Comparison of ENCODE assay signal across 8 cellular contexts in the genomic region with DNA sequence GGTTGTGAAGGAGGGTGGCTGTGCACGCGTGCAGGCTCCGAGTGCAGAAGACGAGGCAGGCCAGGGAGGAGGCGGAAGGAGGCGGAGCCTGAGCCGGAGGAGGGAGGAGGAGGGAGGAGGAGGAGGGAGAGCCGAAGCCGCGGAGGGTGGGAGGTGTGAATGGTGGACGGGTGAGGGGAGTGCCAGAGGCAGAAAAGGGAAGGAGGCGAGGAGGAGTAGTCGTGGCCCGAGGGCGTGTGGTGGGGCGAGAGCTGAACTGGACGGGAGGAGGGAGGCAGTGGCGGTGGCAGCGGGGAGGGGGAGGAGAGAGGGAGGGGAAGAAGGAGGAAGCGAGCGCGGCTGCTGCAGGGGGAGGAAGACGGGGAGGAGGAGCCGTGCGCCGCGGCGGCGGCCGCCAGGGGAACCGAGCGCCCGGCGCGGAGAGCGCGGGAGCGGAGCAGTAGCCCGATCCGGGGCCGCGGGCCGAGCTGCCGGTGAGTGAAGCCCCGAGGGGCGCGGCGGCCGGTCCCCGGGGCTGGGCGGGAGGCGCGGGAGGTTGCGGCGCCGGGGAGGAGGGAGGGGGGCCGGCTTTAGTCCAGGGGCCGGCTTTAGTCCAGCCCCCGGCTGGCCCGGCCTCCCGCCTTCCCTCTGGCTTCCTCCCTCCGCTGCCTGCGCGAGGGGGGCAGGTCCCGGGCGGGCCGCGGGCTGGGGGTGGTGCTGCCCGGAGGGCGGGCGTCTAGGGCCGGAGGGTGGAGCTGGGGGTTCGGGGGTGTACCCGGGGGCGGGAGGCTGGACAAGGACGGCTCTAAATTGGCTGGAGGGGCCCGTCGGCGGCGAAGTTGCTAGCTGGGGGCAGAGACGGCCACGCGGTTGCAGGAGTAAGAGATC. TPM values are rescaled to one million over a fixed set of nuclear protein-coding genes. Genes with fewer than 3 reads are reported as not detected.
A peak's percentile ranks its signal among the peaks of the same experiment; 100 is the strongest.
DNase-seq lines count a peak whose midpoint lies in the region; ATAC-seq, FAIRE-seq and TF ChIP-seq lines count a peak whose summit lies in the region.

TSS of gene TMEM164 (plus strand) at position 815 of the 867 bp plus-strand sequence. CDS start 661 bp downstream, outside the sequence.

- no peaks in the 10 kb centered on the region for H4K20me1 ChIP-seq in keratinocyte (ENCODE audit: control insufficient read depth, extremely low read depth, insufficient read depth, low read length)

- H3K9me3 ChIP-seq in A673 (ENCODE audit: low read depth, low read length, poor library complexity, severe bottlenecking) (no peaks in the 10 kb centered on the region), keratinocyte (ENCODE audit: control insufficient read depth, low read depth, low read length) (no peaks in the 10 kb centered on the region)

- H3K9me1 ChIP-seq in keratinocyte (ENCODE audit: control insufficient read depth, extremely low read depth, insufficient read depth, low read length): no peaks in the 10 kb centered on the region

- no peaks in the 10 kb centered on the region for H3K27me3 ChIP-seq in A673 (replicated peaks; ENCODE audit: insufficient read depth, low read depth, low read length, poor library complexity)
- no peaks in the 10 kb centered on the region for H3K27me3 ChIP-seq in keratinocyte (ENCODE audit: control insufficient read depth, extremely low read depth, insufficient read depth, low read length)

- H3K36me3 ChIP-seq in A673 (ENCODE audit: insufficient read depth, low read length, poor library complexity, severe bottlenecking) (no peaks in the 10 kb centered on the region), keratinocyte (ENCODE audit: control insufficient read depth in 2 of 2, extremely low read depth in 1 of 2, insufficient read depth in 2 of 2, low read length in 2 of 2) (no peaks in the 10 kb centered on the region)

- intact Hi-C loops in A673 (cut with micrococcal nuclease; ENCODE audit: unreplicated experiment): no loop called here

- peak within 1 kb of the TSS; percentile 62 for H3K4me2 ChIP-seq in keratinocyte (ENCODE audit: control insufficient read depth, extremely low read depth, insufficient read depth, low read depth, low read length)

- no peak for TF ChIP-seq CTCF in A673 (conservative IDR thresholded peaks at IDR 0.05; ENCODE audit: low read depth, low read length)
- TF ChIP-seq CTCF in keratinocyte (optimal IDR thresholded peaks at IDR 0.05 in 1 of 3, IDR thresholded peaks at IDR 0.05 in 1 of 3, conservative IDR thresholded peaks at IDR 0.05 in 1 of 3; ENCODE audit: extremely low read depth in 1 of 3, insufficient read depth in 2 of 3, low read length in 3 of 3): peak in 2 of 3 experiments; percentile 0 to 19

- POLR2A ChIA-PET in A673 (lab: Charles Lee; ENCODE audit: low non-redundant PET): no interaction called here

- H3K27ac ChIP-seq in A673 (ENCODE audit: low read depth, low read length, poor library complexity, severe bottlenecking) (peak within 1 kb of the TSS; percentile 78), keratinocyte (ENCODE audit: control insufficient read depth, insufficient read depth, low read length) (peak within 1 kb of the TSS; percentile 65)

- H2AFZ ChIP-seq in keratinocyte (ENCODE audit: control insufficient read depth, low read length): peak within 1 kb of the TSS; percentile 66

- dilution Hi-C loops in keratinocyte (cut with MboI; ENCODE audit: extremely low pct_ligation_motif_present, low sequenced_read_pairs): no loop called here

- H3K9ac ChIP-seq in keratinocyte (ENCODE audit: control insufficient read depth, extremely low read depth, insufficient read depth, low read length): peak within 1 kb of the TSS; percentile 80

- ATAC-seq in GM18867 (IDR thresholded peaks at IDR 0.05; ENCODE audit: unreplicated experiment): peak; percentile 89
- ATAC-seq in HG03097 (IDR thresholded peaks at IDR 0.05; ENCODE audit: low FRiP score, unreplicated experiment): peak; percentile 86

- peaks cover 4% of the 10 kb centered on the region for H3K4me1 ChIP-seq in A673 (ENCODE audit: insufficient read depth, low read length, poor library complexity, severe bottlenecking)
- peaks cover 23% of the 10 kb centered on the region for H3K4me1 ChIP-seq in keratinocyte (ENCODE audit: control insufficient read depth, extremely low read depth, insufficient read depth, low read length)

- DNase-seq in A673 (ENCODE audit: low spot score) (peak; percentile 80), NCI-H2196 treated with DMSO at 0.1 percent for 48 hours (lab: John Stamatoyannopoulos, UW; ENCODE audit: unreplicated experiment) (peak; percentile 63), keratinocyte (ENCODE audit: low read depth, low spot score) (no peak)
- DNase-seq in activated CD4-positive, CD25-positive, alpha-beta regulatory T cell (lab: John Stamatoyannopoulos, UW): peak; percentile 39 to 67 (median 60)
- DNase-seq in central memory CD4-positive, alpha-beta T cell: peak; percentile 72
- DNase-seq in stimulated activated CD4-positive, alpha-beta T cell treated with anti-CD3 and anti-CD28 coated beads, Interleukin-15, amount 100 ng/mL, for 1 hour (ENCODE audit: low read depth in 1 of 2, low spot score in 1 of 2): peak; percentile 43 to 62

- peak within 1 kb of the TSS; percentile 58 for H3K4me3 ChIP-seq in A673 (ENCODE audit: low read depth, low read length, poor library complexity, severe bottlenecking)
- H3K4me3 ChIP-seq in keratinocyte (ENCODE audit: control insufficient read depth in 2 of 3, extremely low read depth in 1 of 3, insufficient read depth in 2 of 3, low read depth in 1 of 3, low read length in 3 of 3): peak within 1 kb of the TSS; percentile 45 to 61 (median 55)

- BruUV-seq in A673 (replicated peaks; lab: Mats Ljungman, UMichigan): no TSS peak

- no peak for FAIRE-seq in keratinocyte (lab: Jason Lieb, UNC)

- CTCF ChIA-PET in A673 (lab: Charles Lee): interaction anchor here (0.6 kb wide), 1 partner anchor 124 kb away, joined by 4 read pairs; no protein-coding TSS in a partner anchor

- no peaks in the 10 kb centered on the region for H3K79me2 ChIP-seq in keratinocyte (ENCODE audit: control insufficient read depth, insufficient read depth, low read length)

RNA-seq across cellular contexts. Expression of gene TMEM164, which starts in this region (rescaled TPM):
- 22.3 and 26.5 TPM in 2 replicates for total RNA-seq in A673 (2021)
- 15.1 to 21.7 TPM (median 15.3 TPM) in 3 replicates for polyA plus RNA-seq in keratinocyte
- 3.3 TPM for polyA plus RNA-seq in keratinocyte (2011; ENCODE audit: low read depth)
- 15.8 and 17.1 TPM in 2 replicates for polyA plus RNA-seq in keratinocyte (2011; cell fraction: cytosol; rRNA removed)
- 27.3 and 28.8 TPM in 2 replicates for polyA plus RNA-seq in keratinocyte (2011; cell fraction: nucleus; rRNA removed)
- 11.7 and 17.9 TPM in 2 replicates for polyA plus RNA-seq in keratinocyte (2012; ENCODE audit: low replicate concordance)
- polyA minus RNA-seq in keratinocyte: 30.2 to 34.8 TPM (median 32.6 TPM) in 3 replicates
- 21.9 TPM for polyA minus RNA-seq in keratinocyte (2011; cell fraction: cytosol; rRNA and poly(A)+ RNA removed)
- 18.9 and 29.3 TPM in 2 replicates for polyA minus RNA-seq in keratinocyte (2011; cell fraction: nucleus; rRNA and poly(A)+ RNA removed)
